In genomic region chr1:219088778-219089557, GRCh38 we compare ENCODE assay signal across 8 cellular contexts.
DNase-seq lines count a peak whose midpoint lies in the region; ATAC-seq and TF ChIP-seq lines count a peak whose summit lies in the region.

No MANE protein-coding gene starts in this region.

- intact Hi-C loops in ascending aorta (cut with DNase I) = no loop called here
- intact Hi-C loops in activated T-helper 1 cell treated with anti-CD3 and anti-CD28 coated beads, Interleukin-12 subunit alpha, Interleukin-12 subunit beta, Interleukin-2, Interleukin-4 antibody, amounts not matched to agents 30 ng/mL and 10 ng/mL and 1 ng/mL, durations not matched to agents 14 hours and 24 hours and 36 hours (cut with micrococcal nuclease) = no loop called here

- peak overlapping the region; percentile 39 for H3K4me3 Mint-ChIP-seq in memory B cell
- no peak overlapping the region for H3K4me3 Mint-ChIP-seq in activated T-helper 1 cell treated with anti-CD3 and anti-CD28 coated beads, Interleukin-12 subunit alpha, Interleukin-12 subunit beta, Interleukin-2, Interleukin-4 antibody, amounts not matched to agents 30 ng/mL and 10 ng/mL and 1 ng/mL, durations not matched to agents 14 hours and 24 hours and 36 hours
- no peak overlapping the region for H3K4me3 Mint-ChIP-seq in activated naive CD4-positive, alpha-beta T cell treated with anti-CD3 and anti-CD28 coated beads, Interleukin-2, amount 10 ng/mL, durations not matched to agents 7 days and 5 days

- H3K9me3 ChIP-seq in ascending aorta = peaks cover 0 to 6% of the 10 kb centered on the region in 2 donors

- CTCF ChIA-PET in activated naive CD4-positive, alpha-beta T cell treated with anti-CD3 and anti-CD28 coated beads, Interleukin-2, amount 10 ng/mL, durations not matched to agents 7 days and 5 days (lab: Charles Lee) = interaction anchor here (0.6 kb wide), 1 partner anchor 328 kb away, joined by 3 read pairs; no protein-coding TSS in a partner anchor

- TF ChIP-seq CTCF in ascending aorta (IDR thresholded peaks at IDR 0.05) (no peak), GM13977 (IDR thresholded peaks at IDR 0.05; ENCODE audit: extremely low read depth, insufficient read depth, missing control alignments) (no peak)

- no peaks in the 10 kb centered on the region for H3K4me1 ChIP-seq in ascending aorta

- no peaks in the 10 kb centered on the region for H3K36me3 ChIP-seq in ascending aorta

- H3K27ac ChIP-seq in ascending aorta = no peak overlapping the region

- DNase-seq in CD1c-positive myeloid dendritic cell (ENCODE audit: extremely low spot score) = peak; percentile 89
- peak; percentile 41 to 84 for DNase-seq in ascending aorta (ENCODE audit: low spot score in 2 of 2)
- no peak for DNase-seq in memory B cell (ENCODE audit: low spot score in 2 of 2)
- DNase-seq in activated T-helper 1 cell treated with anti-CD3 and anti-CD28 coated beads, Interleukin-12 subunit alpha, Interleukin-12 subunit beta, Interleukin-2, Interleukin-4 antibody, amounts not matched to agents 30 ng/mL and 10 ng/mL and 1 ng/mL, durations not matched to agents 14 hours and 24 hours and 36 hours (ENCODE audit: low spot score) = no peak
- DNase-seq in GM13977 (ENCODE audit: low spot score) = no peak
- no peak for DNase-seq in activated naive CD4-positive, alpha-beta T cell treated with anti-CD3 and anti-CD28 coated beads, Interleukin-2, amount 10 ng/mL, durations not matched to agents 7 days and 5 days

- peaks cover 4% of the 10 kb centered on the region for H3K9me3 Mint-ChIP-seq in memory B cell
- no peaks in the 10 kb centered on the region for H3K9me3 Mint-ChIP-seq in activated T-helper 1 cell treated with anti-CD3 and anti-CD28 coated beads, Interleukin-12 subunit alpha, Interleukin-12 subunit beta, Interleukin-2, Interleukin-4 antibody, amounts not matched to agents 30 ng/mL and 10 ng/mL and 1 ng/mL, durations not matched to agents 14 hours and 24 hours and 36 hours
- no peaks in the 10 kb centered on the region for H3K9me3 Mint-ChIP-seq in activated naive CD4-positive, alpha-beta T cell treated with anti-CD3 and anti-CD28 coated beads, Interleukin-2, amount 10 ng/mL, durations not matched to agents 7 days and 5 days

- ATAC-seq in GM21447 (IDR thresholded peaks at IDR 0.05; ENCODE audit: unreplicated experiment) (peak; percentile 80), HG03521 (IDR thresholded peaks at IDR 0.05; ENCODE audit: unreplicated experiment) (peak; percentile 74), memory B cell (ENCODE audit: low read depth) (no peak)

- peak overlapping the region; percentile 97 for H3K27ac Mint-ChIP-seq in memory B cell
- no peak overlapping the region for H3K27ac Mint-ChIP-seq in activated T-helper 1 cell treated with anti-CD3 and anti-CD28 coated beads, Interleukin-12 subunit alpha, Interleukin-12 subunit beta, Interleukin-2, Interleukin-4 antibody, amounts not matched to agents 30 ng/mL and 10 ng/mL and 1 ng/mL, durations not matched to agents 14 hours and 24 hours and 36 hours
- H3K27ac Mint-ChIP-seq in activated naive CD4-positive, alpha-beta T cell treated with anti-CD3 and anti-CD28 coated beads, Interleukin-2, amount 10 ng/mL, durations not matched to agents 7 days and 5 days = no peak overlapping the region

- H3K27me3 ChIP-seq in ascending aorta = no peaks in the 10 kb centered on the region

- H3K36me3 Mint-ChIP-seq in memory B cell = peaks cover 7% of the 10 kb centered on the region
- no peaks in the 10 kb centered on the region for H3K36me3 Mint-ChIP-seq in activated T-helper 1 cell treated with anti-CD3 and anti-CD28 coated beads, Interleukin-12 subunit alpha, Interleukin-12 subunit beta, Interleukin-2, Interleukin-4 antibody, amounts not matched to agents 30 ng/mL and 10 ng/mL and 1 ng/mL, durations not matched to agents 14 hours and 24 hours and 36 hours (ENCODE audit: low read depth)
- no peaks in the 10 kb centered on the region for H3K36me3 Mint-ChIP-seq in activated naive CD4-positive, alpha-beta T cell treated with anti-CD3 and anti-CD28 coated beads, Interleukin-2, amount 10 ng/mL, durations not matched to agents 7 days and 5 days

- H3K27me3 Mint-ChIP-seq in memory B cell = no peaks in the 10 kb centered on the region
- H3K27me3 Mint-ChIP-seq in activated T-helper 1 cell treated with anti-CD3 and anti-CD28 coated beads, Interleukin-12 subunit alpha, Interleukin-12 subunit beta, Interleukin-2, Interleukin-4 antibody, amounts not matched to agents 30 ng/mL and 10 ng/mL and 1 ng/mL, durations not matched to agents 14 hours and 24 hours and 36 hours (ENCODE audit: insufficient read depth) = no peaks in the 10 kb centered on the region
- H3K27me3 Mint-ChIP-seq in activated naive CD4-positive, alpha-beta T cell treated with anti-CD3 and anti-CD28 coated beads, Interleukin-2, amount 10 ng/mL, durations not matched to agents 7 days and 5 days = no peaks in the 10 kb centered on the region

- H3K4me3 ChIP-seq in ascending aorta = no peak overlapping the region

- H3K4me1 Mint-ChIP-seq in memory B cell = peaks cover 28% of the 10 kb centered on the region
- no peaks in the 10 kb centered on the region for H3K4me1 Mint-ChIP-seq in activated T-helper 1 cell treated with anti-CD3 and anti-CD28 coated beads, Interleukin-12 subunit alpha, Interleukin-12 subunit beta, Interleukin-2, Interleukin-4 antibody, amounts not matched to agents 30 ng/mL and 10 ng/mL and 1 ng/mL, durations not matched to agents 14 hours and 24 hours and 36 hours (ENCODE audit: low read depth)
- H3K4me1 Mint-ChIP-seq in activated naive CD4-positive, alpha-beta T cell treated with anti-CD3 and anti-CD28 coated beads, Interleukin-2, amount 10 ng/mL, durations not matched to agents 7 days and 5 days = no peaks in the 10 kb centered on the region

- in situ Hi-C loops in GM13977 (cut with MboI; ENCODE audit: low pct_unique_long_range_greater_than_20kb, low sequenced_read_pairs, unreplicated experiment) = no loop called here

Comparison
In these comparisons a context has a peak if more than half of its experiments do, and no peak if none do; other contexts are left out.
1. DNase-seq: peak in CD1c-positive myeloid dendritic cell (single experiment) and ascending aorta (2 of 2); none in memory B cell (0 of 2), activated T-helper 1 cell treated with anti-CD3 and anti-CD28 coated beads, Interleukin-12 subunit alpha, Interleukin-12 subunit beta, Interleukin-2, Interleukin-4 antibody, amounts not matched to agents 30 ng/mL and 10 ng/mL and 1 ng/mL, durations not matched to agents 14 hours and 24 hours and 36 hours (single experiment), GM13977 (single experiment) and activated naive CD4-positive, alpha-beta T cell treated with anti-CD3 and anti-CD28 coated beads, Interleukin-2, amount 10 ng/mL, durations not matched to agents 7 days and 5 days (single experiment).